ENCODE assay signal across 18 cellular contexts in genomic region chr11:959608-960007, GRCh38.
"Had no signal": no experiment of that assay in that cellular context is flagged by ENCODE, and none has a peak within 500 bp of the region (broad histone marks: within the 10 kb centered on the region; RNA-seq: fewer than 3 reads in every experiment).

No MANE protein-coding gene starts in this region.

- H3K27me3 Mint-ChIP-seq: activated naive CD8-positive, alpha-beta T cell treated with anti-CD3 and anti-CD28 coated beads, Interleukin-2, amount 10 ng/mL, durations not matched to agents 7 days and 5 days had no signal

- DNase-seq: activated CD4-positive, alpha-beta T cell treated with anti-CD3 and anti-CD28 coated beads, Interleukin-2, amount 50 U/mL, for 1 hour; activated CD4-positive, CD25-positive, alpha-beta regulatory T cell treated with anti-CD3 and anti-CD28 coated beads, Interleukin-2, amount 50 U/mL, for 72 hours; activated CD8-positive, alpha-beta memory T cell treated with anti-CD3 and anti-CD28 coated beads, Interleukin-2, amount 50 U/mL, for 48 hours; activated naive CD4-positive, alpha-beta T cell; activated naive CD8-positive, alpha-beta T cell treated with anti-CD3 and anti-CD28 coated beads, Interleukin-2, amount 10 ng/mL, durations not matched to agents 7 days and 5 days; amygdala; caudate nucleus; erythroblast; foreskin melanocyte; glutamatergic neuron; kidney glomerular epithelial cell; midbrain; nephron progenitor cell; occipital lobe; stimulated activated naive CD8-positive, alpha-beta T cell treated with anti-CD3 and anti-CD28 coated beads, Interleukin-15, Interleukin-2, amounts not matched to agents 100 U/mL and 50 U/mL, for 24 hours; T1000; transverse colon had no signal

- H3K4me3 Mint-ChIP-seq: activated naive CD8-positive, alpha-beta T cell treated with anti-CD3 and anti-CD28 coated beads, Interleukin-2, amount 10 ng/mL, durations not matched to agents 7 days and 5 days; nephron progenitor cell had no signal

- H3K27ac Mint-ChIP-seq: activated naive CD8-positive, alpha-beta T cell treated with anti-CD3 and anti-CD28 coated beads, Interleukin-2, amount 10 ng/mL, durations not matched to agents 7 days and 5 days had no signal

- H3K9me3 Mint-ChIP-seq: activated naive CD8-positive, alpha-beta T cell treated with anti-CD3 and anti-CD28 coated beads, Interleukin-2, amount 10 ng/mL, durations not matched to agents 7 days and 5 days had no signal

- ATAC-seq: lower lobe of right lung; stimulated activated naive CD8-positive, alpha-beta T cell treated with anti-CD3 and anti-CD28 coated beads, Interleukin-15, Interleukin-2, amounts not matched to agents 100 U/mL and 50 U/mL, for 24 hours had no signal
